In the genomic region with DNA sequence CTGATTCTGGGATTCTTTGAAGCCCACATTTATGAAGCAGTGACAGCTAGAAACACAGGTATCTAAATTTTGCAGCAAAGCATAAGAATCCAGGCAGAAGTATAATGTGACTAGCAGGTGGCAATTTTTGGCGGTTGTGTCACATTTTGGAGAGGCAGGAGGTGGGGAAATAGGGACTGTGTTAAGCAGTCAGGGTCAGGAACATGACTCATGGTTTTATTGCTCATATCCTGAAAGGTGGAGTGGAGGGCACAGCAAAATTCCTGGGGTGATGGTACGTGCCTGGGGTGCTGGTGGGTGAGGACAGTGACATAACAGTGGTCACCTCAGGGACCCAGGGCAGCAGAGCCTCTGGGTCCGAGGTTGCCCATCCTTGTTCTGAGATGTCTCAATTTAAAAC, we compare ENCODE assay signal across 12 cellular contexts.
DNase-seq lines count a peak whose midpoint lies in the region; ATAC-seq and TF ChIP-seq lines count a peak whose summit lies in the region.
"Had no signal": no experiment of that assay in that cellular context is flagged by ENCODE, and none has a peak within 500 bp of the region (broad histone marks: within the 10 kb centered on the region; RNA-seq: fewer than 3 reads in every experiment).

No MANE protein-coding gene starts in this region.

- no peak overlapping the region for H3K4me3 Mint-ChIP-seq in activated CD4-positive, alpha-beta T cell treated with anti-CD3 and anti-CD28 coated beads, Interleukin-2, amount 10 ng/mL, durations not matched to agents 7 days and 5 days
- H3K4me3 Mint-ChIP-seq in naive thymus-derived CD4-positive, alpha-beta T cell, result peak overlapping the region in 1 of 10 donors; percentile 26
- H3K4me3 Mint-ChIP-seq: T-helper 17 cell had no signal

- no peaks in the 10 kb centered on the region for H3K9me2 ChIP-seq in PC-3 (replicated peaks; ENCODE audit: low read length)

- no peak for DNase-seq in activated CD4-positive, alpha-beta T cell treated with anti-CD3 and anti-CD28 coated beads, Interleukin-2, amount 10 ng/mL, durations not matched to agents 7 days and 5 days
- no peak for DNase-seq in activated CD4-positive, alpha-beta T cell treated with anti-CD3 and anti-CD28 coated beads for 1 hour
- peak; percentile 82 for DNase-seq in PC-3
- peak; percentile 60 for DNase-seq in fibroblast of mammary gland (ENCODE audit: low read depth)
- DNase-seq in middle frontal gyrus (ENCODE audit: extremely low spot score, low spot score), result no peak
- DNase-seq in activated CD8-positive, alpha-beta memory T cell treated with anti-CD3 and anti-CD28 coated beads for 24 hours, result no peak
- no peak for DNase-seq in naive thymus-derived CD4-positive, alpha-beta T cell
- DNase-seq: effector CD8-positive, alpha-beta T cell; NCI-H2081; nucleus accumbens; T-helper 17 cell had no signal

- intact Hi-C loops in PC-3 (cut with micrococcal nuclease), result loop anchor here (2.0 to 5.0 kb wide), 2 partner anchors 40 to 42 kb away; no protein-coding TSS in a partner anchor
- intact Hi-C loops in naive thymus-derived CD4-positive, alpha-beta T cell (cut with micrococcal nuclease), result loop anchor here in 1 of 2 donors (1.0 kb wide), 1 partner anchor 161 kb away; no protein-coding TSS in a partner anchor

- H3F3A ChIP-seq in PC-3 (ENCODE audit: low read length, unreplicated experiment), result no peaks in the 10 kb centered on the region

- H3K4me1 Mint-ChIP-seq in activated CD4-positive, alpha-beta T cell treated with anti-CD3 and anti-CD28 coated beads, Interleukin-2, amount 10 ng/mL, durations not matched to agents 7 days and 5 days, result peaks cover 27% of the 10 kb centered on the region
- peaks cover 0 to 25% (median 0%) of the 10 kb centered on the region in 7 donors for H3K4me1 Mint-ChIP-seq in naive thymus-derived CD4-positive, alpha-beta T cell
- H3K4me1 Mint-ChIP-seq: T-helper 17 cell had no signal

- H3K27ac Mint-ChIP-seq in activated CD4-positive, alpha-beta T cell treated with anti-CD3 and anti-CD28 coated beads, Interleukin-2, amount 10 ng/mL, durations not matched to agents 7 days and 5 days, result peak overlapping the region; percentile 67
- H3K27ac Mint-ChIP-seq in naive thymus-derived CD4-positive, alpha-beta T cell, result peak overlapping the region in 1 of 9 donors; percentile 40
- H3K27ac Mint-ChIP-seq: T-helper 17 cell had no signal

- H3K27ac ChIP-seq in PC-3 (ENCODE audit: low read length), result peak overlapping the region; percentile 4; the same call in 1 of the 2 replicates
- peak overlapping the region; percentile 70 for H3K27ac ChIP-seq in skeletal muscle tissue (ENCODE audit: low read depth, low read length)
- H3K27ac ChIP-seq in naive thymus-derived CD4-positive, alpha-beta T cell (ENCODE audit: low read depth, low read length), result no peak overlapping the region

- TF ChIP-seq CTCF in PC-3 (conservative IDR thresholded peaks at IDR 0.05; ENCODE audit: low read depth, low read length) (no peak), fibroblast of mammary gland (conservative IDR thresholded peaks at IDR 0.05; ENCODE audit: control insufficient read depth, insufficient read depth, low read depth, low read length) (no peak)

- POLR2A ChIA-PET in activated CD4-positive, alpha-beta T cell treated with anti-CD3 and anti-CD28 coated beads, Interleukin-2, amount 10 ng/mL, durations not matched to agents 7 days and 5 days (lab: Charles Lee), result no interaction called here
- POLR2A ChIA-PET in PC-3 (lab: Charles Lee; ENCODE audit: unreplicated experiment), result no interaction called here
- POLR2A ChIA-PET in naive thymus-derived CD4-positive, alpha-beta T cell (lab: Charles Lee), result no interaction called here

- H3K27me3 ChIP-seq in PC-3 (ENCODE audit: low read length) (no peaks in the 10 kb centered on the region), skeletal muscle tissue (ENCODE audit: control insufficient read depth in 3 of 3, insufficient read depth in 3 of 3, low read length in 3 of 3) (no peaks in the 10 kb centered on the region)
- no peaks in the 10 kb centered on the region for H3K27me3 ChIP-seq in naive thymus-derived CD4-positive, alpha-beta T cell (ENCODE audit: control insufficient read depth in 2 of 2, insufficient read depth in 2 of 2, low read length in 2 of 2)

- H3K36me3 ChIP-seq in PC-3 (ENCODE audit: low read depth, low read length) (no peaks in the 10 kb centered on the region), skeletal muscle tissue (ENCODE audit: control insufficient read depth in 3 of 3, insufficient read depth in 3 of 3, low read length in 3 of 3) (no peaks in the 10 kb centered on the region)
- H3K36me3 ChIP-seq in naive thymus-derived CD4-positive, alpha-beta T cell (ENCODE audit: control insufficient read depth in 2 of 3, insufficient read depth in 3 of 3, low read length in 3 of 3), result peaks cover 0 to 19% (median 0%) of the 10 kb centered on the region in 3 experiments

- no peaks in the 10 kb centered on the region for H3K79me2 ChIP-seq in PC-3 (ENCODE audit: low read length)

- H4K20me1 ChIP-seq in PC-3 (ENCODE audit: low read length), result no peaks in the 10 kb centered on the region

- CTCF ChIA-PET in activated CD4-positive, alpha-beta T cell treated with anti-CD3 and anti-CD28 coated beads, Interleukin-2, amount 10 ng/mL, durations not matched to agents 7 days and 5 days (lab: Charles Lee), result no interaction called here
- CTCF ChIA-PET in PC-3 (lab: Charles Lee), result no interaction called here
- CTCF ChIA-PET in naive thymus-derived CD4-positive, alpha-beta T cell (lab: Charles Lee), result no interaction called here

- no peaks in the 10 kb centered on the region for H3K27me3 Mint-ChIP-seq in activated CD4-positive, alpha-beta T cell treated with anti-CD3 and anti-CD28 coated beads, Interleukin-2, amount 10 ng/mL, durations not matched to agents 7 days and 5 days
- H3K27me3 Mint-ChIP-seq in naive thymus-derived CD4-positive, alpha-beta T cell, result no peaks in the 10 kb centered on the region

- H3K9ac ChIP-seq in PC-3 (ENCODE audit: low read length), result no peak overlapping the region
- H3K9ac ChIP-seq in skeletal muscle tissue (ENCODE audit: low read depth in 1 of 3, low read length in 3 of 3), result peak overlapping the region in 1 of 3 donors; percentile 26

- H3K9me3 Mint-ChIP-seq in activated CD4-positive, alpha-beta T cell treated with anti-CD3 and anti-CD28 coated beads, Interleukin-2, amount 10 ng/mL, durations not matched to agents 7 days and 5 days, result no peaks in the 10 kb centered on the region
- peaks cover 0 to 3% (median 0%) of the 10 kb centered on the region in 11 donors for H3K9me3 Mint-ChIP-seq in naive thymus-derived CD4-positive, alpha-beta T cell

- H3K9me3 ChIP-seq in PC-3 (ENCODE audit: low read length), result no peaks in the 10 kb centered on the region
- no peaks in the 10 kb centered on the region for H3K9me3 ChIP-seq in skeletal muscle tissue (ENCODE audit: control insufficient read depth in 3 of 3, low read length in 3 of 3)
- no peaks in the 10 kb centered on the region for H3K9me3 ChIP-seq in naive thymus-derived CD4-positive, alpha-beta T cell (ENCODE audit: control insufficient read depth in 2 of 3, low read length in 3 of 3)

- peak overlapping the region; percentile 52 for H3K4me2 ChIP-seq in PC-3 (ENCODE audit: low read length)

- ATAC-seq in PC-3, result peak; percentile 76
- ATAC-seq in naive thymus-derived CD4-positive, alpha-beta T cell, result no peak
- ATAC-seq: T-helper 17 cell had no signal

- peaks cover 3% of the 10 kb centered on the region for H3K36me3 Mint-ChIP-seq in activated CD4-positive, alpha-beta T cell treated with anti-CD3 and anti-CD28 coated beads, Interleukin-2, amount 10 ng/mL, durations not matched to agents 7 days and 5 days (ENCODE audit: low read depth)
- peaks cover 7 to 68% (median 37%) of the 10 kb centered on the region in 5 donors for H3K36me3 Mint-ChIP-seq in naive thymus-derived CD4-positive, alpha-beta T cell

- H3K4me3 ChIP-seq in PC-3 (ENCODE audit: low read length) (no peak overlapping the region), fibroblast of mammary gland (ENCODE audit: control insufficient read depth, low read depth, low read length) (no peak overlapping the region), skeletal muscle tissue (ENCODE audit: low read length in 3 of 3) (no peak overlapping the region)
- no peak overlapping the region for H3K4me3 ChIP-seq in naive thymus-derived CD4-positive, alpha-beta T cell (ENCODE audit: low read length)

- 0 out of 2 replicates have a peak overlapping the region, but pooled peaks have one; percentile 0 for H2AFZ ChIP-seq in PC-3 (ENCODE audit: low read length)

- BruUV-seq in PC-3 (replicated peaks; lab: Mats Ljungman, UMichigan), result no TSS peak

- peaks cover 48% of the 10 kb centered on the region for H3K4me1 ChIP-seq in PC-3 (ENCODE audit: insufficient read depth, low read length)
- H3K4me1 ChIP-seq in skeletal muscle tissue (ENCODE audit: control insufficient read depth in 3 of 3, insufficient read depth in 3 of 3, low read length in 3 of 3), result peaks cover 8 to 22% (median 9%) of the 10 kb centered on the region in 3 donors
- H3K4me1 ChIP-seq in naive thymus-derived CD4-positive, alpha-beta T cell (ENCODE audit: control insufficient read depth in 2 of 2, insufficient read depth in 2 of 2, low read length in 2 of 2), result no peaks in the 10 kb centered on the region

Comparison
In these comparisons a context has a peak if more than half of its experiments do, and no peak if none do; other contexts are left out.
1. DNase-seq: peak in PC-3 (single experiment) and fibroblast of mammary gland (single experiment); none in activated CD4-positive, alpha-beta T cell treated with anti-CD3 and anti-CD28 coated beads, Interleukin-2, amount 10 ng/mL, durations not matched to agents 7 days and 5 days (single experiment), activated CD4-positive, alpha-beta T cell treated with anti-CD3 and anti-CD28 coated beads for 1 hour (single experiment), middle frontal gyrus (single experiment), activated CD8-positive, alpha-beta memory T cell treated with anti-CD3 and anti-CD28 coated beads for 24 hours (single experiment) and naive thymus-derived CD4-positive, alpha-beta T cell (0 of 9).